13 cellular contexts compared by ENCODE assay signal in the genomic region with DNA sequence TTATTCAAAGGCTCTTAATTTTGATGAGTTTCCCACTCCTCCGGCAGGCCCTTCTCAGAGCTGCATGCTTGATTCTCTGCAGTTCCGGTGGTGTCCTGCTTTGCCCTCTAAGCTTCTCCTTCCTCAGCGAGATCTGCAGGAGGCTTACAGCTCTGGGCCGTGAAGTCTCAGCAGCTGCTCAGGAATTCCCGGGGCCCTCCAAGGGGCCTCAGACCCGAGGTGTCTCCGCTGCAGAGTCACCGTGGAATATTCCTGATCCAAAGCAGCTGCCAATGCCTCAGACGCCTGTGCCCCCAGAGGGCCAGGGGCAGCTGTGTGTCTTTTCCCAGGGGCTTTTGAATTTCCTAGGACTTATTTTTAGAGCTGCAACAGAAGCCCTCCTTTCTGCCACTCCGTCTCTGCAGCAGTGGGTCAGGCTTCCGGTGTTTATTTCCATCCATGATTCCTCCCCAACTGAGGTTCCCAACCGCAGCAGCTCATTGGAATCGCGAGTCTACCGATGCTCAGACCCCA. TPM values are rescaled to one million over a fixed set of nuclear protein-coding genes. Genes with fewer than 3 reads are reported as not detected.
A peak's percentile ranks its signal among the peaks of the same experiment; 100 is the strongest.
DNase-seq lines count a peak whose midpoint lies in the region; ATAC-seq and TF ChIP-seq lines count a peak whose summit lies in the region.
"Had no signal": no experiment of that assay in that cellular context is flagged by ENCODE, and none has a peak within 500 bp of the region (broad histone marks: within the 10 kb centered on the region; RNA-seq: fewer than 3 reads in every experiment).

No MANE protein-coding gene starts in this region.

- H3K9me2 ChIP-seq in DOHH2 (replicated peaks; ENCODE audit: control insufficient read depth, low read length) = no peaks in the 10 kb centered on the region

- H3K27me3 Mint-ChIP-seq in mesothelial cell of epicardium (ENCODE audit: low read depth) = no peaks in the 10 kb centered on the region

- H3K4me1 ChIP-seq in DOHH2 (ENCODE audit: control insufficient read depth, low read length) (peaks cover 12% of the 10 kb centered on the region), HAP-1 (no peaks in the 10 kb centered on the region)

- no peaks in the 10 kb centered on the region for H3K27me3 ChIP-seq in DOHH2 (ENCODE audit: control insufficient read depth, low read length)
- H3K27me3 ChIP-seq in dorsolateral prefrontal cortex = no peaks in the 10 kb centered on the region
- no peaks in the 10 kb centered on the region for H3K27me3 ChIP-seq in HAP-1 (ENCODE audit: low read depth)

- no peaks in the 10 kb centered on the region for H3K9me3 ChIP-seq in DOHH2 (ENCODE audit: control insufficient read depth, insufficient read depth, low read length)
- no peaks in the 10 kb centered on the region for H3K9me3 ChIP-seq in HAP-1

- intact Hi-C loops in dorsolateral prefrontal cortex (cut with DNase I) = no loop called here

- peak overlapping the region; percentile 21 for H3K4me2 ChIP-seq in DOHH2 (ENCODE audit: low read length)

- peaks cover 17% of the 10 kb centered on the region for H3K4me1 Mint-ChIP-seq in mesothelial cell of epicardium
- H3K4me1 Mint-ChIP-seq: activated T-helper 17 cell treated with anti-CD3 and anti-CD28 coated beads, Interleukin-2, amount 50 U/mL, for 72 hours had no signal

- H3K36me3 ChIP-seq in DOHH2 (ENCODE audit: control insufficient read depth, low read length) = no peaks in the 10 kb centered on the region
- H3K36me3 ChIP-seq in HAP-1 (replicated peaks) = no peaks in the 10 kb centered on the region

- H3K4me3 Mint-ChIP-seq in mesothelial cell of epicardium = peak overlapping the region; percentile 15
- H3K4me3 Mint-ChIP-seq: activated T-helper 17 cell treated with anti-CD3 and anti-CD28 coated beads, Interleukin-2, amount 50 U/mL, for 72 hours had no signal

- no peaks in the 10 kb centered on the region for H3K36me3 Mint-ChIP-seq in mesothelial cell of epicardium

- no peak overlapping the region for H3K4me3 ChIP-seq in DOHH2 (ENCODE audit: low read length)
- peak overlapping the region in 11 of 59 donors; percentile 0 to 40 (median 14) for H3K4me3 ChIP-seq in dorsolateral prefrontal cortex
- H3K4me3 ChIP-seq in HAP-1 = no peak overlapping the region

- no peaks in the 10 kb centered on the region for H4K20me1 ChIP-seq in DOHH2 (ENCODE audit: control insufficient read depth, insufficient read depth, low read depth, low read length)

- H3K27ac Mint-ChIP-seq in mesothelial cell of epicardium = peak overlapping the region; percentile 55
- H3K27ac Mint-ChIP-seq: activated T-helper 17 cell treated with anti-CD3 and anti-CD28 coated beads, Interleukin-2, amount 50 U/mL, for 72 hours had no signal

- in situ Hi-C loops in HAP-1 (cut with MboI; ENCODE audit: low sequenced_read_pairs) = no loop called here

- peak; percentile 57 for DNase-seq in NCI-H2227 (lab: John Stamatoyannopoulos, UW; ENCODE audit: unreplicated experiment)
- peak in 1 of 10 donors; percentile 33 for DNase-seq in dorsolateral prefrontal cortex
- peak in 1 of 2 experiments; percentile 55 for DNase-seq in mesothelial cell of epicardium (ENCODE audit: low spot score in 2 of 2, unreplicated experiment in 2 of 2)
- DNase-seq in AG20443 (ENCODE audit: low spot score) = no peak
- DNase-seq in HAP-1 (ENCODE audit: low spot score in 2 of 2) = no peak
- no peak for DNase-seq in superior temporal gyrus (ENCODE audit: extremely low spot score)
- DNase-seq: activated CD4-positive, CD25-positive, alpha-beta regulatory T cell; foreskin melanocyte; NCI-H2029 treated with DMSO at 0.1 percent for 48 hours; stimulated activated CD4-positive, alpha-beta T cell treated with anti-CD3 and anti-CD28 coated beads, Interleukin-12 subunit alpha, Interleukin-12 subunit beta, amount 100 ng/mL, for 4 hours had no signal

- H3K27ac ChIP-seq in DOHH2 (ENCODE audit: low read depth, low read length) (no peak overlapping the region), dorsolateral prefrontal cortex (peak overlapping the region in 33 of 59 donors; percentile 0 to 78 (median 41))

- H3F3A ChIP-seq in DOHH2 (ENCODE audit: control insufficient read depth, insufficient read depth) = no peaks in the 10 kb centered on the region

- no peak for ATAC-seq in GM19328 (IDR thresholded peaks at IDR 0.05; ENCODE audit: unreplicated experiment)
- ATAC-seq: activated T-helper 17 cell treated with anti-CD3 and anti-CD28 coated beads, Interleukin-2, amount 50 U/mL, for 72 hours had no signal

- no peaks in the 10 kb centered on the region for H3K9me3 Mint-ChIP-seq in mesothelial cell of epicardium
- H3K9me3 Mint-ChIP-seq: activated T-helper 17 cell treated with anti-CD3 and anti-CD28 coated beads, Interleukin-2, amount 50 U/mL, for 72 hours had no signal

- TF ChIP-seq CTCF in DOHH2 (IDR thresholded peaks at IDR 0.05; ENCODE audit: low read depth, low read length, poor library complexity, severe bottlenecking) (no peak), dorsolateral prefrontal cortex (IDR thresholded peaks at IDR 0.05 in 54 of 56, conservative IDR thresholded peaks at IDR 0.05 in 2 of 56; ENCODE audit: low read depth in 1 of 56, partially characterized antibody in 56 of 56) (no peak), mesothelial cell of epicardium (IDR thresholded peaks at IDR 0.05; ENCODE audit: unreplicated experiment) (no peak)

- no peaks in the 10 kb centered on the region for H3K79me2 ChIP-seq in DOHH2 (ENCODE audit: control insufficient read depth, low read length)

RNA-seq across cellular contexts. Expression of gene RPS6KA4, which starts 37.2 kb away (rescaled TPM):
- total RNA-seq in dorsolateral prefrontal cortex (10 to 100 TPM; 22.6 to 49.3 (median 33.0) TPM), mesothelial cell of epicardium (27.6 to 30.1 TPM (median 30.1 TPM) in 3 replicates)

RNA-seq across cellular contexts. Expression of gene CCDC88B, which starts 56.1 kb away (rescaled TPM):
- total RNA-seq in dorsolateral prefrontal cortex (10 to 100 TPM in 97 of 120 experiments, 1 to 10 TPM in 23; 7.7 to 30.7 (median 13.8) TPM), mesothelial cell of epicardium (10.1 to 12.0 TPM (median 11.5 TPM) in 3 replicates)
